Comparison of ENCODE assay signal across 8 cellular contexts in the genomic region with DNA sequence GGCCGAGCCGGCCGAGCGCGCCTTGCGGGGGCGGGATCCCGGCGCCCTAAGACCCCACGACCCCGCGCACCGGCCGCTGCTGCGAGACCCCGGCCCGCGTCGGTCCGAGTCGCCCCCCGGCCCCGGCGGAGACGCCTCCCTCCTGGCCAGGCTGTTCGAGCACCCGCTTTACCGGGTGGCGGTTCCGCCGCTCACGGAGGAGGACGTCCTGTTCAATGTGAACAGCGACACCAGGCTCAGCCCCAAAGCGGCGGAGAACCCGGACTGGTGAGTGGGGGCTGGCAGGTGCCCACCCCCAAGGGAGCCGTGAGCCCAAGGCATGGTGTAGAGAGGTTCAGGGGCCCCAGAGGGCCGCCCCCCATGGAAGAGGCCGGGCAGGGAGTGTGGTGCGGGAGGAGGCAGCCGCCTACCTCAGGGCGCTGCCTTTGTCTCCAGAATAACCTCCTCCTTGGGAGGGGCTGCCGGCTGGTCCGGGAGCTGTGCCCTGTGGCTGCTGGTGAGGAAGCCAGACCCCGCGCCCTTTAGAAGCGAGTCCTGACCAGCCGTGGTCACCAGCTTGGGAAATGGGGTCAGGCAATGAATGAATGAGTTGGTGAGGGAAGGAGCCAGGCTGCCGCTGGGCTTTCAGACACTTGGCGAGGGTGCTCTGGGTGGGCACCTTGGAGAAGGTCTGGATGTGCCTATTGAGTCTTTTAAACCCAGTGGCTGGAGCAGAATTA. TPM values are rescaled to one million over a fixed set of nuclear protein-coding genes. Genes with fewer than 3 reads are reported as not detected.
DNase-seq lines count a peak whose midpoint lies in the region; ATAC-seq and TF ChIP-seq lines count a peak whose summit lies in the region.

No MANE protein-coding gene starts in this region.

- in situ Hi-C loops in transverse colon (cut with MboI; ENCODE audit: low pct_ligation_motif_present in 1 of 4, low pct_unique_long_range_greater_than_20kb in 1 of 4, low sequenced_read_pairs in 3 of 4) = no loop called here

- H3K4me1 Mint-ChIP-seq in activated naive CD4-positive, alpha-beta T cell treated with anti-CD3 and anti-CD28 coated beads, Interleukin-2, amount 10 ng/mL, durations not matched to agents 7 days and 5 days = peaks cover 3% of the 10 kb centered on the region
- H3K4me1 Mint-ChIP-seq in chondrocyte (ENCODE audit: low read depth) = peaks cover 36% of the 10 kb centered on the region

- TF ChIP-seq POLR2A in transverse colon (IDR thresholded peaks at IDR 0.05) = no peak

- H3K4me3 Mint-ChIP-seq in activated naive CD4-positive, alpha-beta T cell treated with anti-CD3 and anti-CD28 coated beads, Interleukin-2, amount 10 ng/mL, durations not matched to agents 7 days and 5 days = peak overlapping the region; percentile 16
- H3K4me3 Mint-ChIP-seq in chondrocyte (ENCODE audit: unreplicated experiment) = peak overlapping the region; percentile 85

- H3K36me3 Mint-ChIP-seq in activated naive CD4-positive, alpha-beta T cell treated with anti-CD3 and anti-CD28 coated beads, Interleukin-2, amount 10 ng/mL, durations not matched to agents 7 days and 5 days = no peaks in the 10 kb centered on the region
- peaks cover 28% of the 10 kb centered on the region for H3K36me3 Mint-ChIP-seq in chondrocyte (ENCODE audit: low read depth)

- H3K9me3 ChIP-seq in mesodermal cell (ENCODE audit: control insufficient read depth, low read length) = no peaks in the 10 kb centered on the region
- no peaks in the 10 kb centered on the region for H3K9me3 ChIP-seq in transverse colon

- TF ChIP-seq CTCF in chondrocyte (IDR thresholded peaks at IDR 0.05) (no peak), transverse colon (IDR thresholded peaks at IDR 0.05) (no peak)

- intact Hi-C loops in transverse colon (cut with DNase I; ENCODE audit: low total_unique reads) = loop anchor here (5.0 kb wide), 1 partner anchor 39 kb away; no protein-coding TSS in a partner anchor

- H3K4me3 ChIP-seq in mesodermal cell (ENCODE audit: extremely low read depth, insufficient read depth, low read length, poor library complexity, severe bottlenecking) (peak overlapping the region; percentile 51), transverse colon (peak overlapping the region; percentile 54 to 74 (median 59))

- WGBS in mesodermal cell (ENCODE audit: insufficient coverage in 2 of 2), 2 experiments = 0 to 1% methylated on average over 44 to 46 of the region's 51 CpGs
- 5% methylated on average over 39 of the region's 51 CpGs; no CpG with 5 or more reads in 1 of the 2 donors for WGBS in transverse colon (ENCODE audit: low coverage in 1 of 2), 2 donors

- CTCF ChIA-PET in activated naive CD4-positive, alpha-beta T cell treated with anti-CD3 and anti-CD28 coated beads, Interleukin-2, amount 10 ng/mL, durations not matched to agents 7 days and 5 days (lab: Charles Lee) = no interaction called here

- H3K9me3 Mint-ChIP-seq in activated naive CD4-positive, alpha-beta T cell treated with anti-CD3 and anti-CD28 coated beads, Interleukin-2, amount 10 ng/mL, durations not matched to agents 7 days and 5 days = no peaks in the 10 kb centered on the region
- H3K9me3 Mint-ChIP-seq in chondrocyte (ENCODE audit: low read depth) = no peaks in the 10 kb centered on the region

- H3K4me1 ChIP-seq in mesodermal cell (ENCODE audit: control insufficient read depth, insufficient read depth, low read length, poor library complexity, severe bottlenecking) (peaks cover 6% of the 10 kb centered on the region), transverse colon (peaks cover 0 to 41% (median 25%) of the 10 kb centered on the region in 4 donors)

- H3K27ac Mint-ChIP-seq in activated naive CD4-positive, alpha-beta T cell treated with anti-CD3 and anti-CD28 coated beads, Interleukin-2, amount 10 ng/mL, durations not matched to agents 7 days and 5 days = no peak overlapping the region
- no peak overlapping the region for H3K27ac Mint-ChIP-seq in chondrocyte (ENCODE audit: unreplicated experiment)

- H3K27me3 Mint-ChIP-seq in activated naive CD4-positive, alpha-beta T cell treated with anti-CD3 and anti-CD28 coated beads, Interleukin-2, amount 10 ng/mL, durations not matched to agents 7 days and 5 days = peaks cover 68% of the 10 kb centered on the region
- no peaks in the 10 kb centered on the region for H3K27me3 Mint-ChIP-seq in chondrocyte (ENCODE audit: low read depth)

- no peak for DNase-seq in activated naive CD4-positive, alpha-beta T cell treated with anti-CD3 and anti-CD28 coated beads, Interleukin-2, amount 10 ng/mL, durations not matched to agents 7 days and 5 days
- DNase-seq in activated naive CD4-positive, alpha-beta T cell treated with anti-CD3 and anti-CD28 coated beads, Interleukin-2, amount 50 U/mL, for 16 hours = no peak
- no peak for DNase-seq in chondrocyte (ENCODE audit: low spot score)
- no peak for DNase-seq in transverse colon
- no peak for DNase-seq in NCI-H446 treated with DMSO at 0.1 percent for 48 hours (lab: John Stamatoyannopoulos, UW)
- no peak for DNase-seq in DMS153 (lab: John Stamatoyannopoulos, UW)

- H3K27me3 ChIP-seq in transverse colon = peaks cover 16% of the 10 kb centered on the region

- H3K36me3 ChIP-seq in mesodermal cell (ENCODE audit: control insufficient read depth, insufficient read depth, low read length) = peaks cover 15% of the 10 kb centered on the region
- H3K36me3 ChIP-seq in transverse colon = no peaks in the 10 kb centered on the region

- ATAC-seq in GM21515 (IDR thresholded peaks at IDR 0.05; ENCODE audit: unreplicated experiment) = no peak

- H3K27ac ChIP-seq in mesodermal cell (ENCODE audit: low read depth, low read length, severe bottlenecking) (no peak overlapping the region), transverse colon (peak overlapping the region; percentile 86 to 91 (median 88))

- no peak for TF ChIP-seq EP300 in transverse colon (IDR thresholded peaks at IDR 0.05; ENCODE audit: low read depth)

RNA-seq across cellular contexts. Expression of a gene that starts 1.3 kb away (rescaled TPM):
- total RNA-seq in chondrocyte (34.4 to 58.1 TPM (median 35.0 TPM) in 3 replicates), transverse colon (10 to 100 TPM; 10.5 to 62.3 (median 23.5) TPM)
- 7.3 TPM for polyA plus RNA-seq in mesodermal cell (2013, experiment 1 of 2)
- polyA plus RNA-seq in mesodermal cell (2013, experiment 2 of 2) = 4.9 TPM
